In genomic region chr7:122578350-122578749, GRCh38 we compare ENCODE assay signal across 21 cellular contexts.
DNase-seq lines count a peak whose midpoint lies in the region; FAIRE-seq and TF ChIP-seq lines count a peak whose summit lies in the region.
"Had no signal": no experiment of that assay in that cellular context is flagged by ENCODE, and none has a peak within 500 bp of the region (broad histone marks: within the 10 kb centered on the region; RNA-seq: fewer than 3 reads in every experiment).

No MANE protein-coding gene starts in this region.

- no peak overlapping the region for H2BK12ac ChIP-seq in H1 (ENCODE audit: low read depth, low read length)

- no peak overlapping the region for H2BK5ac ChIP-seq in H1 (ENCODE audit: low read depth, low read length)

- H3K9me3 ChIP-seq in H1 (ENCODE audit: insufficient read depth in 2 of 2, low read depth in 1 of 2, low read length in 1 of 2): no peaks in the 10 kb centered on the region
- no peaks in the 10 kb centered on the region for H3K9me3 ChIP-seq in neural progenitor cell (ENCODE audit: low read depth)
- H3K9me3 ChIP-seq: A549; BLaER1 treated with 17β-estradiol and CSF1 and Interleukin-3, amounts not matched to agents 10 nM and 100 nM; Caco-2 had no signal

- no peaks in the 10 kb centered on the region for H3K79me1 ChIP-seq in H1 (ENCODE audit: low read depth, low read length)

- H2BK120ac ChIP-seq in H1 (replicated peaks; ENCODE audit: low read depth, low read length): no peak overlapping the region

- no peak for TF ChIP-seq CTCF in H1 (IDR thresholded peaks at IDR 0.05; ENCODE audit: control extremely low read depth in 1 of 3, insufficient read depth in 1 of 3, low read depth in 1 of 3, low read length in 3 of 3)
- no peak for TF ChIP-seq CTCF in neural progenitor cell (IDR thresholded peaks at IDR 0.05)

- no peaks in the 10 kb centered on the region for H3K27me3 ChIP-seq in H1 (replicated peaks in 1 of 4; ENCODE audit: control insufficient read depth in 3 of 4, extremely low read depth in 1 of 4, insufficient read depth in 3 of 4, low read length in 3 of 4)
- no peaks in the 10 kb centered on the region for H3K27me3 ChIP-seq in neural progenitor cell
- H3K27me3 ChIP-seq: BLaER1 treated with 17β-estradiol and CSF1 and Interleukin-3, amounts not matched to agents 10 nM and 100 nM had no signal

- H3K4me2 ChIP-seq in H1 (ENCODE audit: insufficient read depth in 1 of 2, low read depth in 2 of 2, low read length in 2 of 2): no peak overlapping the region
- H3K4me2 ChIP-seq in neural progenitor cell: no peak overlapping the region
- H3K4me2 ChIP-seq: A549; BLaER1 treated with 17β-estradiol and CSF1 and Interleukin-3, amounts not matched to agents 10 nM and 100 nM had no signal

- H4K8ac ChIP-seq in H1 (ENCODE audit: extremely low read depth, insufficient read depth, low read length): no peak overlapping the region

- no peaks in the 10 kb centered on the region for H3K27me3 Mint-ChIP-seq in neural progenitor cell (ENCODE audit: insufficient read depth, low read depth)
- H3K27me3 Mint-ChIP-seq: B cell; CD4-positive, alpha-beta T cell had no signal

- H3K18ac ChIP-seq in H1 (ENCODE audit: extremely low read depth, low read length): no peak overlapping the region

- TF ChIP-seq RAD21 in H1 (IDR thresholded peaks at IDR 0.05 in 1 of 2, conservative IDR thresholded peaks at IDR 0.05 in 1 of 2; ENCODE audit: low read depth in 2 of 2, low read length in 2 of 2): no peak

- H3K4me1 ChIP-seq in H1 (replicated peaks in 1 of 4; ENCODE audit: control insufficient read depth in 3 of 4, insufficient read depth in 4 of 4, low read length in 3 of 4) (peaks cover 0 to 3% (median 0%) of the 10 kb centered on the region in 4 experiments; a peak in 1 of 7 replicates), neural progenitor cell (no peaks in the 10 kb centered on the region)
- H3K4me1 ChIP-seq: A549; BLaER1 treated with 17β-estradiol and CSF1 and Interleukin-3, amounts not matched to agents 10 nM and 100 nM; Caco-2 had no signal

- no peak for FAIRE-seq in H1 (lab: Jason Lieb, UNC)
- FAIRE-seq: A549, D721Med, G401.6, GM12891, GM19239 had no signal

- H4K91ac ChIP-seq in H1 (replicated peaks; ENCODE audit: insufficient read length, low read length): no peak overlapping the region

- H3K4me3 Mint-ChIP-seq in neural progenitor cell: no peak overlapping the region
- H3K4me3 Mint-ChIP-seq: B cell; CD4-positive, alpha-beta T cell; CD8-positive, alpha-beta T cell had no signal

- no peaks in the 10 kb centered on the region for H3K9me3 Mint-ChIP-seq in neural progenitor cell

- no peak overlapping the region for H4K5ac ChIP-seq in H1 (ENCODE audit: insufficient read length, low read depth, low read length)

- no peak overlapping the region for H3K4ac ChIP-seq in H1 (replicated peaks; ENCODE audit: insufficient read length, low read depth, low read length)

- POLR2A ChIA-PET in H1 (lab: Charles Lee; ENCODE audit: partially characterized antibody): no interaction called here

- TF ChIP-seq EP300 in H1 (IDR thresholded peaks at IDR 0.05; ENCODE audit: borderline replicate concordance in 1 of 2, low read depth in 2 of 2, low read length in 2 of 2): no peak

- no peak overlapping the region for H3K27ac ChIP-seq in H1 (ENCODE audit: low read depth, low read length)
- H3K27ac ChIP-seq in neural progenitor cell: no peak overlapping the region
- H3K27ac ChIP-seq: A549; BLaER1 treated with 17β-estradiol and CSF1 and Interleukin-3, amounts not matched to agents 10 nM and 100 nM; C4-2B had no signal

- H3K36me3 ChIP-seq in H1 (ENCODE audit: control insufficient read depth in 2 of 4, insufficient read depth in 4 of 4, low read length in 3 of 4) (no peaks in the 10 kb centered on the region), neural progenitor cell (peaks cover 3% of the 10 kb centered on the region)
- H3K36me3 ChIP-seq: BLaER1 treated with 17β-estradiol and CSF1 and Interleukin-3, amounts not matched to agents 10 nM and 100 nM had no signal

- H2AFZ ChIP-seq in H1 (ENCODE audit: low read length) (no peak overlapping the region), neural progenitor cell (replicated peaks) (no peak overlapping the region)

- DNase-seq in NCI-H2171 treated with DMSO at 0.1 percent for 48 hours (lab: John Stamatoyannopoulos, UW) (peak; percentile 13), NCI-H2171 (lab: John Stamatoyannopoulos, UW) (no peak), NCI-H69 (lab: John Stamatoyannopoulos, UW) (peak; percentile 38), H1 (ENCODE audit: low read depth in 1 of 2, low spot score in 2 of 2) (no peak), neural progenitor cell (ENCODE audit: low spot score) (no peak), NCI-H1092 (lab: John Stamatoyannopoulos, UW) (no peak)
- DNase-seq: AML-193; Caco-2; Calu3; CD4-positive, alpha-beta T cell; CD8-positive, alpha-beta T cell; DMS79 treated with DMSO at 0.1 percent for 48 hours; GF-D8 had no signal

- H3K79me2 ChIP-seq in H1 (ENCODE audit: control insufficient read depth in 1 of 2, insufficient read depth in 2 of 2, low read length in 2 of 2): no peaks in the 10 kb centered on the region
- H3K79me2 ChIP-seq in neural progenitor cell (ENCODE audit: low read depth): no peaks in the 10 kb centered on the region

- no peaks in the 10 kb centered on the region for H3K4me1 Mint-ChIP-seq in neural progenitor cell
- H3K4me1 Mint-ChIP-seq: B cell had no signal

- no peak overlapping the region for H2BK20ac ChIP-seq in H1 (ENCODE audit: low read length)

- no peak overlapping the region for H3K23ac ChIP-seq in H1 (ENCODE audit: insufficient read length)

- H3K27ac Mint-ChIP-seq in neural progenitor cell: no peak overlapping the region
- H3K27ac Mint-ChIP-seq: B cell; CD4-positive, alpha-beta T cell; CD8-positive, alpha-beta T cell had no signal

- no peaks in the 10 kb centered on the region for H3K23me2 ChIP-seq in H1 (ENCODE audit: low read depth, low read length)

- H2BK15ac ChIP-seq in H1 (ENCODE audit: low read length): no peak overlapping the region

- peaks cover 7% of the 10 kb centered on the region for H3F3A ChIP-seq in neural progenitor cell (ENCODE audit: low read depth)

- H3K56ac ChIP-seq in H1 (replicated peaks; ENCODE audit: insufficient read length, low read depth, low read length): no peak overlapping the region

- H3K4me3 ChIP-seq in H1 (ENCODE audit: extremely low read depth in 1 of 4, insufficient read depth in 2 of 4, low read depth in 3 of 4, low read length in 4 of 4) (no peak overlapping the region), neural progenitor cell (no peak overlapping the region)
- H3K4me3 ChIP-seq: A549; BLaER1 treated with 17β-estradiol and CSF1 and Interleukin-3, amounts not matched to agents 10 nM and 100 nM had no signal

- 79% methylated on average over 2 of the region's 2 CpGs; no CpG with 5 or more reads in 1 of the 2 experiments for WGBS in H1 (ENCODE audit: extremely low coverage in 1 of 2, insufficient coverage in 1 of 2, insufficient read length in 1 of 2, insufficient replicate concordance in 2 of 2, low coverage in 1 of 2, low lambda C conversion rate in 2 of 2, missing lambda C conversion rate in 1 of 2), 2 experiments

- TF ChIP-seq POLR2A in H1 (IDR thresholded peaks at IDR 0.05; ENCODE audit: control extremely low read depth in 1 of 2, low read depth in 2 of 2, low read length in 2 of 2): no peak

- H3K36me3 Mint-ChIP-seq in neural progenitor cell: no peaks in the 10 kb centered on the region
- H3K36me3 Mint-ChIP-seq: CD8-positive, alpha-beta T cell had no signal

- H2AK5ac ChIP-seq in H1 (ENCODE audit: low read depth, low read length): no peak overlapping the region

- H3K9ac ChIP-seq in H1 (replicated peaks in 1 of 4; ENCODE audit: extremely low read depth in 1 of 4, low read depth in 3 of 4, low read length in 3 of 4) (no peak overlapping the region), neural progenitor cell (no peak overlapping the region)
- H3K9ac ChIP-seq: BLaER1 treated with 17β-estradiol and CSF1 and Interleukin-3, amounts not matched to agents 10 nM and 100 nM had no signal

- H4K20me1 ChIP-seq in H1 (replicated peaks in 1 of 2; ENCODE audit: control insufficient read depth in 1 of 2, insufficient read depth in 2 of 2, low read length in 2 of 2): no peaks in the 10 kb centered on the region
- no peaks in the 10 kb centered on the region for H4K20me1 ChIP-seq in neural progenitor cell (ENCODE audit: low read depth)
- H4K20me1 ChIP-seq: BLaER1 treated with 17β-estradiol and CSF1 and Interleukin-3, amounts not matched to agents 10 nM and 100 nM had no signal

- H3K14ac ChIP-seq in H1 (ENCODE audit: insufficient read length): no peak overlapping the region

- CTCF ChIA-PET in H1 (lab: Charles Lee; ENCODE audit: partially characterized antibody): no interaction called here

TF ChIP-seq in H1, 55 proteins besides CTCF, POLR2A, EP300 and RAD21:
- peak; percentile 62 for TF ChIP-seq MAFK (IDR thresholded peaks at IDR 0.05; ENCODE audit: low read depth, low read length)
- TF ChIP-seq BACH1 (IDR thresholded peaks at IDR 0.05; ENCODE audit: low read length): peak; percentile 62; the same call in 1 of the 2 replicates
- TF ChIP-seq SIX5 (IDR thresholded peaks at IDR 0.05; ENCODE audit: low read depth, low read length): no peak
TF ChIP-seq in H1: peak in this region for 2.

Comparison
In these comparisons a context has a peak if more than half of its experiments do, and no peak if none do; other contexts are left out.
1. DNase-seq: peak in NCI-H2171 treated with DMSO at 0.1 percent for 48 hours (single experiment) and NCI-H69 (single experiment); none in NCI-H2171 (single experiment), H1 (0 of 2), neural progenitor cell (single experiment) and NCI-H1092 (single experiment).